In the genomic region with DNA sequence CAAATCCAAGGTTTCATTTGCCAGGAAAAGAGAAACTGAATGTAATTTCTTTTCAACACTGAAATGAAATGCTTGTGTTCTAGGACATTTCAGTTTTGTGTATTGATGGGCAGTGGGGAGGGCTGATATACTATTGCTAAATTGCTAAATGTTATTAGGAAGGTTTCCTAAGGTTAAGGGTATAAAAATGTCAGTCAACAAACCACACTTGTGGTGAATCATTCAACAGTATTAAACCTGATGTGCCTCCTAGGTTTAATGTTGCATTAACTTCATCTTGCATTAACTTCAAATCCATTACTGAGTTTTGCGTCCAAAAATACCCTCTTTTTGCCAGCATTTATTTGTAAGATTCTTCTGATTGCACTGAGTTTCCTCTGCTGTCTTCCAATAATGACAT, we compare ENCODE assay signal across 32 cellular contexts.
"Had no signal": no experiment of that assay in that cellular context is flagged by ENCODE, and none has a peak within 500 bp of the region (broad histone marks: within the 10 kb centered on the region; RNA-seq: fewer than 3 reads in every experiment).

No MANE protein-coding gene starts in this region.

- DNase-seq: activated effector memory CD4-positive, alpha-beta T cell treated with anti-CD3 and anti-CD28 coated beads, Interleukin-2, amount 50 U/mL, for 16 hours; activated effector memory CD4-positive, alpha-beta T cell treated with Interleukin-2 at 50 U/mL for 16 hours; activated gamma-delta T cell; activated gamma-delta T cell treated with Interleukin-2 at 50 U/mL for 16 hours; activated naive CD4-positive, alpha-beta T cell; activated naive CD4-positive, alpha-beta T cell treated with anti-CD3 and anti-CD28 coated beads for 36 hours; activated naive CD4-positive, alpha-beta T cell treated with anti-CD3 and anti-CD28 coated beads, Interleukin-2, amount 10 ng/mL, durations not matched to agents 7 days and 5 days; activated naive CD4-positive, alpha-beta T cell treated with anti-CD3 and anti-CD28 coated beads, Interleukin-2, amount 50 U/mL, for 16 hours; activated naive CD4-positive, alpha-beta T cell treated with Interleukin-2 at 50 U/mL for 16 hours; activated naive CD8-positive, alpha-beta T cell treated with anti-CD3 and anti-CD28 coated beads for 36 hours; activated naive CD8-positive, alpha-beta T cell treated with anti-CD3 and anti-CD28 coated beads, Interleukin-2, amount 10 ng/mL, durations not matched to agents 7 days and 5 days; activated naive CD8-positive, alpha-beta T cell treated with anti-CD3 and anti-CD28 coated beads, Interleukin-2, amount 50 U/mL, for 24 hours; activated T-cell treated with anti-CD3 and anti-CD28 coated beads, Interleukin-2, amount 50 U/mL, for 1 hour; activated T-cell treated with anti-CD3 and anti-CD28 coated beads, Interleukin-2, amount 50 U/mL, for 24 hours; activated T-cell treated with anti-CD3 and anti-CD28 coated beads, Interleukin-2, amount 50 U/mL, for 4 hours; activated T-cell treated with anti-CD3 and anti-CD28 coated beads, Interleukin-2, amount 50 U/mL, for 48 hours; activated T-cell treated with anti-CD3 and anti-CD28 coated beads, Interleukin-2, amount 50 U/mL, for 72 hours; adrenal gland; amniotic stem cell; amygdala; anterior cingulate cortex; aorta; body of pancreas; brain microvascular endothelial cell; caudate nucleus; central memory CD4-positive, alpha-beta T cell; cerebellar nuclear complex had no signal

- H3K27ac ChIP-seq: adrenal gland, ascending aorta, body of pancreas, brain microvascular endothelial cell, breast epithelium, cardiac muscle cell had no signal

- ATAC-seq: activated naive CD4-positive, alpha-beta T cell treated with anti-CD3 and anti-CD28 coated beads, Interleukin-2, amount 50 U/mL, for 72 hours; activated naive CD8-positive, alpha-beta T cell treated with anti-CD3 and anti-CD28 coated beads, Interleukin-2, amount 50 U/mL, for 24 hours; activated T-cell treated with anti-CD3 and anti-CD28 coated beads, Interleukin-2, amount 50 U/mL, for 4 hours; activated T-cell treated with anti-CD3 and anti-CD28 coated beads, Interleukin-2, amount 50 U/mL, for 72 hours; activated T-helper 17 cell treated with anti-CD3 and anti-CD28 coated beads, Interleukin-2, amount 50 U/mL, for 72 hours; body of pancreas had no signal

- H3K4me1 ChIP-seq: adrenal gland, ascending aorta, body of pancreas, breast epithelium had no signal

- H3K9me3 ChIP-seq: adrenal gland, ascending aorta, body of pancreas, breast epithelium had no signal

- H3K36me3 ChIP-seq: adrenal gland, ascending aorta, brain microvascular endothelial cell, breast epithelium, cardiac muscle cell had no signal

- H3K4me3 ChIP-seq: adrenal gland, ascending aorta, body of pancreas, breast epithelium, cardiac muscle cell had no signal

- H3K27me3 ChIP-seq: adrenal gland, ascending aorta, body of pancreas, brain microvascular endothelial cell, breast epithelium, cardiac muscle cell had no signal
